ENCODE assay signal across 17 cellular contexts in genomic region chr18:64333584-64333983, GRCh38.
"Had no signal": no experiment of that assay in that cellular context is flagged by ENCODE, and none has a peak within 500 bp of the region (broad histone marks: within the 10 kb centered on the region; RNA-seq: fewer than 3 reads in every experiment).

No MANE protein-coding gene starts in this region.

- DNase-seq: activated CD4-positive, alpha-beta T cell treated with anti-CD3 and anti-CD28 coated beads, Interleukin-2, amount 10 ng/mL, durations not matched to agents 7 days and 5 days; activated CD4-positive, CD25-positive, alpha-beta regulatory T cell treated with anti-CD3 and anti-CD28 coated beads, Interleukin-2, amount 50 U/mL, for 72 hours; activated CD8-positive, alpha-beta memory T cell treated with anti-CD3 and anti-CD28 coated beads, Interleukin-2, amount 10 ng/mL, durations not matched to agents 7 days and 5 days; activated CD8-positive, alpha-beta T cell treated with anti-CD3 and anti-CD28 coated beads for 36 hours; activated gamma-delta T cell treated with Interleukin-2 at 50 U/mL for 16 hours; anterior cingulate cortex; body of pancreas; effector memory CD4-positive, alpha-beta T cell; heart right ventricle; left colon; lower lobe of right lung; naive B cell; posterior cingulate gyrus; stimulated activated CD4-positive, alpha-beta T cell treated with anti-CD3 and anti-CD28 coated beads, Interleukin-4, amount 100 ng/mL, for 24 hours; stimulated activated naive CD4-positive, alpha-beta T cell treated with Interleukin-2 at 50 U/mL for 16 hours; T-cell; WERI-Rb-1 had no signal

- ATAC-seq: activated CD8-positive, alpha-beta memory T cell treated with anti-CD3 and anti-CD28 coated beads, Interleukin-2, amount 10 ng/mL, durations not matched to agents 7 days and 5 days; activated CD8-positive, alpha-beta T cell treated with anti-CD3 and anti-CD28 coated beads for 36 hours; body of pancreas; left colon; lower lobe of right lung; T-cell had no signal
